10 cellular contexts compared by ENCODE assay signal in genomic region chr16:18804540-18804939, GRCh38. TPM values are rescaled to one million over a fixed set of nuclear protein-coding genes. Genes with fewer than 3 reads are reported as not detected.
A peak's percentile ranks its signal among the peaks of the same experiment; 100 is the strongest.
DNase-seq lines count a peak whose midpoint lies in the region; ATAC-seq and TF ChIP-seq lines count a peak whose summit lies in the region.
"Had no signal": no experiment of that assay in that cellular context is flagged by ENCODE, and none has a peak within 500 bp of the region (broad histone marks: within the 10 kb centered on the region; RNA-seq: fewer than 3 reads in every experiment).

No MANE protein-coding gene starts in this region.

- H4K20me1 ChIP-seq in PC-3 (ENCODE audit: low read length) = peaks cover 17% of the 10 kb centered on the region

- H3K27ac ChIP-seq in PC-3 (ENCODE audit: low read length) (peak overlapping the region; percentile 26; the same call in 1 of the 2 replicates), dorsolateral prefrontal cortex (peak overlapping the region in 36 of 59 donors; percentile 1 to 98 (median 48)), gastrocnemius medialis (peak overlapping the region; percentile 90 to 96 (median 94))

- H3K4me1 ChIP-seq in PC-3 (ENCODE audit: insufficient read depth, low read length) = peaks cover 16% of the 10 kb centered on the region
- peaks cover 37 to 44% of the 10 kb centered on the region in 2 donors for H3K4me1 ChIP-seq in gastrocnemius medialis

- no peak for TF ChIP-seq POLR2A in gastrocnemius medialis (IDR thresholded peaks at IDR 0.05)

- POLR2A ChIA-PET in PC-3 (lab: Charles Lee; ENCODE audit: unreplicated experiment) = interaction anchor here (0.6 kb wide), 3 partner anchors 29 to 626 kb away, joined by 4 to 7 read pairs (median 5); no protein-coding TSS in a partner anchor

- no TSS peak for BruUV-seq in PC-3 (replicated peaks; lab: Mats Ljungman, UMichigan)

- H3F3A ChIP-seq in PC-3 (ENCODE audit: low read length, unreplicated experiment) = no peaks in the 10 kb centered on the region

- H3K9ac ChIP-seq in PC-3 (ENCODE audit: low read length) = peak overlapping the region; percentile 16; the same call in 1 of the 2 replicates

- H3K36me3 ChIP-seq in PC-3 (ENCODE audit: low read depth, low read length) = peaks cover 28% of the 10 kb centered on the region; the same call in 1 of the 2 replicates
- peaks cover 2 to 32% of the 10 kb centered on the region in 2 donors for H3K36me3 ChIP-seq in gastrocnemius medialis

- in situ Hi-C loops in gastrocnemius medialis (cut with MboI; ENCODE audit: low sequenced_read_pairs in 4 of 4) = no loop called here

- DNase-seq in NCI-H524 (lab: John Stamatoyannopoulos, UW) = peak; percentile 17 to 39
- DNase-seq in NCI-H524 treated with DMSO at 0.1 percent for 48 hours (lab: John Stamatoyannopoulos, UW) = no peak
- DNase-seq in PC-3 = no peak
- DNase-seq in dorsolateral prefrontal cortex = no peak
- DNase-seq in gastrocnemius medialis = no peak
- DNase-seq in SK-N-DZ (ENCODE audit: low spot score) = no peak
- DNase-seq: midbrain; stimulated activated CD4-positive, alpha-beta T cell treated with anti-CD3 and anti-CD28 coated beads, Interleukin-4, amount 100 ng/mL, for 4 hours had no signal

- no peak for TF ChIP-seq CTCF in PC-3 (conservative IDR thresholded peaks at IDR 0.05; ENCODE audit: low read depth, low read length)
- no peak for TF ChIP-seq CTCF in dorsolateral prefrontal cortex (IDR thresholded peaks at IDR 0.05 in 54 of 56, conservative IDR thresholded peaks at IDR 0.05 in 2 of 56; ENCODE audit: low read depth in 1 of 56, partially characterized antibody in 56 of 56)
- no peak for TF ChIP-seq CTCF in gastrocnemius medialis (IDR thresholded peaks at IDR 0.05 in 4 of 5, conservative IDR thresholded peaks at IDR 0.05 in 1 of 5)

- no peaks in the 10 kb centered on the region for H3K9me3 ChIP-seq in PC-3 (ENCODE audit: low read length)
- no peaks in the 10 kb centered on the region for H3K9me3 ChIP-seq in gastrocnemius medialis

- H3K27me3 ChIP-seq in PC-3 (ENCODE audit: low read length) (no peaks in the 10 kb centered on the region), dorsolateral prefrontal cortex (no peaks in the 10 kb centered on the region), gastrocnemius medialis (no peaks in the 10 kb centered on the region)

- no peak overlapping the region for H3K4me3 ChIP-seq in PC-3 (ENCODE audit: low read length)
- peak overlapping the region in 1 of 59 donors; percentile 2 for H3K4me3 ChIP-seq in dorsolateral prefrontal cortex
- H3K4me3 ChIP-seq in gastrocnemius medialis = no peak overlapping the region

- peaks cover 24% of the 10 kb centered on the region for H3K79me2 ChIP-seq in PC-3 (ENCODE audit: low read length)

- peak overlapping the region; percentile 49 for H3K4me2 ChIP-seq in PC-3 (ENCODE audit: low read length)

- no peak overlapping the region for H2AFZ ChIP-seq in PC-3 (ENCODE audit: low read length)

- H3K9me2 ChIP-seq in PC-3 (replicated peaks; ENCODE audit: low read length) = no peaks in the 10 kb centered on the region

- ATAC-seq in PC-3 (no peak), gastrocnemius medialis (no peak), GM21528 (IDR thresholded peaks at IDR 0.05; ENCODE audit: low FRiP score, unreplicated experiment) (no peak), HG02981 (IDR thresholded peaks at IDR 0.05; ENCODE audit: unreplicated experiment) (no peak)

- intact Hi-C loops in PC-3 (cut with micrococcal nuclease) = loop anchor here (5.0 to 10.0 kb wide), 2 partner anchors 160 to 263 kb away; partner anchors contain the start of gene COQ7
- intact Hi-C loops in dorsolateral prefrontal cortex (cut with DNase I) = loop anchor here (5.0 kb wide), 4 partner anchors 123 to 268 kb away; partner anchors contain the start of genes SMG1 (in 2 of the 2) and COQ7 (in 1 of the 2)
- intact Hi-C loops in gastrocnemius medialis (cut with DNase I; ENCODE audit: low total_unique reads) = loop anchor here (5.0 to 10.0 kb wide), 3 partner anchors 123 to 1080 kb away; partner anchors contain the start of genes CCP110, GDE1, GPRC5B and SMG1

- CTCF ChIA-PET in PC-3 (lab: Charles Lee) = no interaction called here

RNA-seq across cellular contexts. Expression of gene ARL6IP1, which starts 3.2 kb away (rescaled TPM):
- total RNA-seq in PC-3 (2014; rRNA removed) = 118 and 150 TPM in 2 replicates
- total RNA-seq in dorsolateral prefrontal cortex = 100 to 1,000 TPM; 150 to 428 (median 318) TPM
- total RNA-seq in gastrocnemius medialis = 10 to 100 TPM; 25.2 to 40.5 (median 37.5) TPM
- polyA plus RNA-seq in SK-N-DZ (2014; cell fraction: cytosol; rRNA removed) = 556 and 583 TPM in 2 replicates
- polyA plus RNA-seq in SK-N-DZ (2014; cell fraction: nucleus; rRNA removed) = 211 and 266 TPM in 2 replicates

RNA-seq across cellular contexts. Expression of gene RPS15A, which starts 14.4 kb away (rescaled TPM):
- total RNA-seq in PC-3 (2014; rRNA removed) (704 and 1,198 TPM in 2 replicates), dorsolateral prefrontal cortex (100 to 1,000 TPM; 167 to 354 (median 232) TPM), gastrocnemius medialis (1,000 to 10,000 TPM; 1,340 to 2,259 (median 1,706) TPM)
- polyA plus RNA-seq in SK-N-DZ (2014; cell fraction: cytosol; rRNA removed) = 7,230 and 8,102 TPM in 2 replicates
- 5,280 and 5,848 TPM in 2 replicates for polyA plus RNA-seq in SK-N-DZ (2014; cell fraction: nucleus; rRNA removed)

Comparison
In these comparisons a context has a peak if more than half of its experiments do, and no peak if none do; other contexts are left out.
1. DNase-seq: peak in NCI-H524 (2 of 2); none in NCI-H524 treated with DMSO at 0.1 percent for 48 hours (single experiment), PC-3 (single experiment), dorsolateral prefrontal cortex (0 of 10), gastrocnemius medialis (0 of 2) and SK-N-DZ (single experiment).
2. H3K27ac ChIP-seq: peak in every context shown above with its lines; median percentile 94 in gastrocnemius medialis; 48 in dorsolateral prefrontal cortex; 26 in PC-3.